In the genomic region with DNA sequence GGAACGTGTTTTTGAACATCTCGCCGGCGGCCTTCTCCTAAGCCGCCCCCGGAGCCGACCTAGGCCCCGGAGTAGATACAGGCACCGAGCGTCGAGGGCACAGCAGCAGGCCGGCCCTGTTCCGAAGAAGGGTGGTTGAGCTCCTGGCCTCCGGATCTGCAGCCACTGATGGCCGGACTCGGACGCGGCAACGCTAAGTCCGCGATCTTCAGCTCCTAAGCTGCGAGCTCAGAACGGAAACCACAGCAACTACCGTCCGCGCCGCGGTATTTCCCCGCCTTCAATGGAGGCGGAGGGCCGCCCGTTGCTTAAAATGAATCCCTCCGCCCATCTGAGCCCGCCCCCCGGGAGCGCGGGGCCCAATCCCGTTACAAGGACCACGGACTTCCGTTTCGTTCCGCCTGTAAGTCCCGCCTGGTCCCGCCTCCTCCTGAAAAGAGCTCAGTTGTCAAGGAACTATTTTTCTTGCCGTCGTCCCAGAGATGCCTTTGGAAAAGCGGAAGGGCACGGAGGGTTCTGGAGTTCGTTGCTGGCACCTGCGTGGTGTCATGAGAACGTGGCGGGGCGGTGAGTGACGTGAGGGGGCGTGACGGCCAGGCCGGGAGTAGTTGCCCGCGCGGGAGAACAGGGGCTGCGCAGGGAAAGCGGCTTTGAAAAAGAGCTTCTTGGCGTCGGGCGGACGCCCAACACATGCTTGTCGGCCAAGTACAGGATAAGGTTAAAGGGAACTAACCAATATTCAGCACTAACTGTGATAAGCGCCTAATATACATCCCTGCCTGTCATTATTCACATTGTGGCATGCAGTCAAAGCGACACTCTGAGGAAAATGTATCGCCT, we compare ENCODE assay signal across 8 cellular contexts. TPM values are rescaled to one million over a fixed set of nuclear protein-coding genes. Genes with fewer than 3 reads are reported as not detected.
A peak's percentile ranks its signal among the peaks of the same experiment; 100 is the strongest.
DNase-seq lines count a peak whose midpoint lies in the region; ATAC-seq, FAIRE-seq and TF ChIP-seq lines count a peak whose summit lies in the region.

A gene (minus strand): TSS at position 285 of the 840 bp plus-strand sequence. CDS start 266 bp downstream, at position 19.

- peak within 1 kb of the TSS; percentile 43 for H3K14ac ChIP-seq in IMR-90 (replicated peaks; ENCODE audit: low read depth, low read length)

- peaks cover 20 to 38% of the 10 kb centered on the region in 2 experiments for H3K79me1 ChIP-seq in IMR-90 (ENCODE audit: low read depth in 1 of 2, low read length in 2 of 2)

- peaks cover 40% of the 10 kb centered on the region for H3K79me2 ChIP-seq in endothelial cell of umbilical vein (ENCODE audit: control insufficient read depth, insufficient read depth, low read length)

- H2BK5ac ChIP-seq in IMR-90 (ENCODE audit: low read depth, low read length, poor library complexity, severe bottlenecking) = peak within 1 kb of the TSS; percentile 72

- H2AK5ac ChIP-seq in IMR-90 (ENCODE audit: low read depth, low read length) = peak within 1 kb of the TSS; percentile 75; the same call in 1 of the 2 replicates

- 0 out of 2 replicates have a peak within 1 kb of the TSS, but pooled peaks have one; percentile 10 for H3K56ac ChIP-seq in IMR-90 (ENCODE audit: extremely low read depth, insufficient read depth, low read length)

- intact Hi-C loops in IMR-90 (cut with micrococcal nuclease) (loop anchor here (5.0 kb wide), 1 partner anchor 392 kb away; a partner anchor contains a TSS), endothelial cell of umbilical vein (cut with micrococcal nuclease) (loop anchor here (2.0 to 10.0 kb wide), 4 partner anchors 33 to 395 kb away; a partner anchor contains a TSS)

- FAIRE-seq in endothelial cell of umbilical vein (lab: Jason Lieb, UNC) = peak; percentile 99

- POLR2A ChIA-PET in IMR-90 (lab: Charles Lee; ENCODE audit: unreplicated experiment) = interaction anchor here (0.6 kb wide), 1 partner anchor 42 kb away, joined by 3 read pairs; no protein-coding TSS in a partner anchor
- POLR2A ChIA-PET in endothelial cell of umbilical vein (lab: Charles Lee) = interaction anchor here (0.6 to 1.4 kb wide), 9 partner anchors 9 to 455 kb away, joined by 3 to 8 read pairs (median 3); a partner anchor contains a TSS

- dilution Hi-C loops in IMR-90 (cut with HindIII; ENCODE audit: low sequenced_read_pairs, unreplicated experiment) = no loop called here
- dilution Hi-C loops in endothelial cell of umbilical vein (cut with MboI; ENCODE audit: extremely low pct_ligation_motif_present, low sequenced_read_pairs) = no loop called here

- H4K5ac ChIP-seq in IMR-90 (ENCODE audit: low read depth, low read length) = peak within 1 kb of the TSS; percentile 45

- peak within 1 kb of the TSS; percentile 85 for H2AK9ac ChIP-seq in IMR-90 (replicated peaks; ENCODE audit: low read depth, low read length, poor library complexity)

- in situ Hi-C loops in IMR-90 (cut with MboI; ENCODE audit: low sequenced_read_pairs) = loop anchor here (5.0 kb wide), 1 partner anchor 107 kb away; no protein-coding TSS in a partner anchor

- ATAC-seq in GM21528 (IDR thresholded peaks at IDR 0.05; ENCODE audit: low FRiP score, unreplicated experiment) (peak; percentile 86), IMR-90 (ENCODE audit: low read depth) (peak; percentile 95)

- 0 out of 2 replicates have a peak within 1 kb of the TSS, but pooled peaks have one; percentile 25 for H2BK120ac ChIP-seq in IMR-90 (ENCODE audit: low read depth, low read length)

- peak; percentile 92 for TF ChIP-seq POLR2A in IMR-90 (IDR thresholded peaks at IDR 0.05; ENCODE audit: low read depth, low read length)
- peak; percentile 68 for TF ChIP-seq POLR2A in endothelial cell of umbilical vein (IDR thresholded peaks at IDR 0.05; ENCODE audit: low read depth, low read length)

- H3K27me3 ChIP-seq in IMR-90 (ENCODE audit: control insufficient read depth, insufficient read depth, low read length) = no peaks in the 10 kb centered on the region
- no peaks in the 10 kb centered on the region for H3K27me3 ChIP-seq in endothelial cell of umbilical vein (ENCODE audit: control insufficient read depth in 2 of 2, insufficient read depth in 2 of 2, low read length in 2 of 2)

- H3K9ac ChIP-seq in IMR-90 (ENCODE audit: low read depth, low read length) = peak within 1 kb of the TSS; percentile 85
- H3K9ac ChIP-seq in endothelial cell of umbilical vein (replicated peaks; ENCODE audit: extremely low read depth, insufficient read depth, low read length) = peak within 1 kb of the TSS; percentile 82

- peak within 1 kb of the TSS; percentile 73; the same call in 1 of the 2 replicates for H4K91ac ChIP-seq in IMR-90 (ENCODE audit: insufficient read depth, low read depth, low read length)

- DNase-seq in DMS 273 (lab: John Stamatoyannopoulos, UW; ENCODE audit: unreplicated experiment) (peak; percentile 100), IMR-90 (peak; percentile 100), OCI-M1 (lab: John Stamatoyannopoulos, UW) (peak; percentile 98), activated T-cell treated with anti-CD3 and anti-CD28 coated beads for 24 hours (ENCODE audit: low read depth) (peak; percentile 95), endothelial cell of umbilical vein (ENCODE audit: low read depth, low spot score) (peak; percentile 100), midbrain (lab: John Stamatoyannopoulos, UW) (peak; percentile 98)
- peak; percentile 86 to 94 for DNase-seq in stimulated activated CD8-positive, alpha-beta memory T cell treated with anti-CD3 and anti-CD28 coated beads, Interleukin-2, amount 100 ng/mL, for 1 hour (ENCODE audit: low read depth in 2 of 2)

- H3K4me3 ChIP-seq in IMR-90 (ENCODE audit: insufficient read depth, low read depth, low read length) (peak within 1 kb of the TSS; percentile 84), endothelial cell of umbilical vein (replicated peaks in 1 of 3; ENCODE audit: insufficient read depth in 1 of 3, low read depth in 1 of 3, low read length in 3 of 3) (peak within 1 kb of the TSS; percentile 64 to 72 (median 72))

- H3K18ac ChIP-seq in IMR-90 (ENCODE audit: low read depth, low read length) = peak within 1 kb of the TSS; percentile 14; the same call in 1 of the 2 replicates

- no peak within 1 kb of the TSS for H2BK20ac ChIP-seq in IMR-90 (ENCODE audit: low read depth, low read length)

- H4K20me1 ChIP-seq in IMR-90 (ENCODE audit: insufficient read depth, low read length) (peaks cover 41% of the 10 kb centered on the region), endothelial cell of umbilical vein (replicated peaks; ENCODE audit: control insufficient read depth, extremely low read depth, insufficient read depth, low read length) (peaks cover 3% of the 10 kb centered on the region)

- H3K9me1 ChIP-seq in IMR-90 (ENCODE audit: insufficient read depth, low read length) = peaks cover 12% of the 10 kb centered on the region
- no peaks in the 10 kb centered on the region for H3K9me1 ChIP-seq in endothelial cell of umbilical vein (replicated peaks; ENCODE audit: control insufficient read depth, extremely low read depth, insufficient read depth, low read length)

- H3K4me1 ChIP-seq in IMR-90 (ENCODE audit: control insufficient read depth, insufficient read depth, low read length) (peaks cover 11% of the 10 kb centered on the region), endothelial cell of umbilical vein (ENCODE audit: control insufficient read depth, extremely low read depth, insufficient read depth, low read length) (peaks cover 22% of the 10 kb centered on the region)

- TF ChIP-seq CTCF in IMR-90 (conservative IDR thresholded peaks at IDR 0.05; ENCODE audit: low read depth, low read length) = no peak
- no peak for TF ChIP-seq CTCF in endothelial cell of umbilical vein (IDR thresholded peaks at IDR 0.05; ENCODE audit: extremely low read depth in 1 of 2, insufficient read depth in 1 of 2, low read depth in 1 of 2, low read length in 2 of 2)

- H3K23ac ChIP-seq in IMR-90 (ENCODE audit: low read depth, low read length) = peak within 1 kb of the TSS; percentile 73

- H3K4me2 ChIP-seq in IMR-90 (ENCODE audit: low read depth, low read length) (peak within 1 kb of the TSS; percentile 99), endothelial cell of umbilical vein (ENCODE audit: insufficient read depth, low read length) (peak within 1 kb of the TSS; percentile 84)

- H2AFZ ChIP-seq in IMR-90 (replicated peaks; ENCODE audit: low read length, poor library complexity) (peak within 1 kb of the TSS; percentile 97), endothelial cell of umbilical vein (ENCODE audit: low read depth, low read length) (peak within 1 kb of the TSS; percentile 86)

- BruUV-seq in IMR-90 (replicated peaks; lab: Mats Ljungman, UMichigan) (no TSS peak), endothelial cell of umbilical vein (replicated peaks; lab: Mats Ljungman, UMichigan) (no TSS peak)

- H2BK15ac ChIP-seq in IMR-90 (ENCODE audit: low read depth, low read length) = peak within 1 kb of the TSS; percentile 12; the same call in 1 of the 3 replicates

- H4K8ac ChIP-seq in IMR-90 (ENCODE audit: low read depth in 2 of 2, low read length in 2 of 2) = peak within 1 kb of the TSS; percentile 72 to 90

- H3K27ac ChIP-seq in IMR-90 (ENCODE audit: insufficient read depth, low read length) (peak within 1 kb of the TSS; percentile 72), endothelial cell of umbilical vein (ENCODE audit: insufficient read depth, low read depth, low read length) (peak within 1 kb of the TSS; percentile 67)

- WGBS in IMR-90 (ENCODE audit: extremely low coverage in 2 of 2, insufficient read length in 1 of 2), 2 experiments = 4% methylated on average over 20 of the region's 70 CpGs; no CpG with 5 or more reads in 1 of the 2 experiments

- H3K36me3 ChIP-seq in IMR-90 (ENCODE audit: control insufficient read depth, insufficient read depth, low read length) (no peaks in the 10 kb centered on the region), endothelial cell of umbilical vein (ENCODE audit: control insufficient read depth in 2 of 2, extremely low read depth in 1 of 2, insufficient read depth in 2 of 2, low read length in 2 of 2) (no peaks in the 10 kb centered on the region)

- peak within 1 kb of the TSS; percentile 56 for H3K4ac ChIP-seq in IMR-90 (ENCODE audit: low read depth, low read length)

- no peak for TF ChIP-seq RAD21 in IMR-90 (IDR thresholded peaks at IDR 0.05; ENCODE audit: low read length)

- H3K9me3 ChIP-seq in IMR-90 (ENCODE audit: control insufficient read depth, insufficient read depth, low read length) = 0 out of 2 replicates have a peak, but pooled peaks cover 2% of the 10 kb centered on the region
- H3K9me3 ChIP-seq in endothelial cell of umbilical vein (replicated peaks; ENCODE audit: control insufficient read depth, insufficient read depth, low read length) = no peaks in the 10 kb centered on the region

- CTCF ChIA-PET in IMR-90 (lab: Yijun Ruan, JAX) = interaction anchor here (0.8 kb wide), 1 partner anchor 12 kb away, joined by 3 read pairs; no protein-coding TSS in a partner anchor
- CTCF ChIA-PET in endothelial cell of umbilical vein (lab: Charles Lee) = interaction anchor here (0.5 to 4.3 kb wide), 12 partner anchors 14 to 129 kb away, joined by 3 to 48 read pairs (median 4); a partner anchor contains a TSS

RNA-seq across cellular contexts. Expression of the gene that starts here (rescaled TPM):
- total RNA-seq in IMR-90 (2012; rRNA removed) (36.4 and 39.1 TPM in 2 replicates), endothelial cell of umbilical vein (44.7 and 46.8 TPM in 2 replicates)
- polyA plus RNA-seq in IMR-90 (2012; rRNA removed) (52.8 and 54.0 TPM in 2 replicates), endothelial cell of umbilical vein (65.5 and 70.9 TPM in 2 replicates)
- 38.3 and 51.0 TPM in 2 replicates for polyA plus RNA-seq in IMR-90 (2012; cell fraction: cytosol; rRNA removed)
- 35.9 and 51.2 TPM in 2 replicates for polyA plus RNA-seq in IMR-90 (2012; cell fraction: nucleus; rRNA removed; ENCODE audit: low replicate concordance)
- polyA plus RNA-seq in endothelial cell of umbilical vein (2011; cell fraction: cytosol; rRNA removed) = 68.3 and 74.2 TPM in 2 replicates
- 59.4 and 64.4 TPM in 2 replicates for polyA plus RNA-seq in endothelial cell of umbilical vein (2011; cell fraction: nucleus; rRNA removed)
- 50.3 and 52.0 TPM in 2 replicates for polyA plus RNA-seq in endothelial cell of umbilical vein (2012)
- 36.9 and 48.1 TPM in 2 replicates for polyA minus RNA-seq in endothelial cell of umbilical vein
- polyA minus RNA-seq in endothelial cell of umbilical vein (2011; cell fraction: cytosol; rRNA and poly(A)+ RNA removed) = 40.9 TPM
- polyA minus RNA-seq in endothelial cell of umbilical vein (2011; cell fraction: nucleus; rRNA and poly(A)+ RNA removed) = 25.1 and 28.5 TPM in 2 replicates

Comparison
In these comparisons a context has a peak if more than half of its experiments do, and no peak if none do; other contexts are left out.
1. Peak in every context shown above with its lines: DNase-seq, ATAC-seq, H3K4me3 ChIP-seq and H3K27ac ChIP-seq.